8 cellular contexts compared by ENCODE assay signal in genomic region chr9:4665357-4665756, GRCh38. TPM values are rescaled to one million over a fixed set of nuclear protein-coding genes. Genes with fewer than 3 reads are reported as not detected.
DNase-seq lines count a peak whose midpoint lies in the region; ATAC-seq, FAIRE-seq and TF ChIP-seq lines count a peak whose summit lies in the region.

No MANE protein-coding gene starts in this region.

- no peak overlapping the region for H2AK5ac ChIP-seq in H1 (ENCODE audit: low read depth, low read length)

- POLR2A ChIA-PET in H1 (lab: Charles Lee; ENCODE audit: partially characterized antibody): interaction anchor here (0.9 to 3.3 kb wide), 6 partner anchors 8 to 129 kb away, joined by 3 to 14 read pairs (median 6); partner anchors contain the start of genes AK3 and CDC37L1

- H4K20me1 ChIP-seq in H1 (replicated peaks in 1 of 2; ENCODE audit: control insufficient read depth in 1 of 2, insufficient read depth in 2 of 2, low read length in 2 of 2): no peaks in the 10 kb centered on the region
- no peaks in the 10 kb centered on the region for H4K20me1 ChIP-seq in neural cell (ENCODE audit: insufficient read depth)

- H3K27me3 ChIP-seq in H1 (replicated peaks in 1 of 4; ENCODE audit: control insufficient read depth in 3 of 4, extremely low read depth in 1 of 4, insufficient read depth in 3 of 4, low read length in 3 of 4): no peaks in the 10 kb centered on the region
- H3K27me3 ChIP-seq in neural cell (ENCODE audit: insufficient read depth, low read depth, low read length): no peaks in the 10 kb centered on the region

- H3F3A ChIP-seq in neural cell (ENCODE audit: insufficient read depth, low read length, poor library complexity, severe bottlenecking): no peaks in the 10 kb centered on the region

- peaks cover 6% of the 10 kb centered on the region; the same call in 1 of the 2 replicates for H3K79me1 ChIP-seq in H1 (ENCODE audit: low read depth, low read length)

- peaks cover 16% of the 10 kb centered on the region for H3K23me2 ChIP-seq in H1 (ENCODE audit: low read depth, low read length)

- H3K4me1 ChIP-seq in H1 (replicated peaks in 1 of 4; ENCODE audit: control insufficient read depth in 3 of 4, insufficient read depth in 4 of 4, low read length in 3 of 4): peaks cover 4 to 23% (median 9%) of the 10 kb centered on the region in 4 experiments

- H3K9ac ChIP-seq in H1 (replicated peaks in 1 of 4; ENCODE audit: extremely low read depth in 1 of 4, low read depth in 3 of 4, low read length in 3 of 4): no peak overlapping the region
- no peak overlapping the region for H3K9ac ChIP-seq in neural cell (ENCODE audit: low read length)

- no peak overlapping the region for H3K14ac ChIP-seq in H1 (ENCODE audit: insufficient read length)

- no peaks in the 10 kb centered on the region for H3K36me3 ChIP-seq in H1 (ENCODE audit: control insufficient read depth in 2 of 4, insufficient read depth in 4 of 4, low read length in 3 of 4)
- H3K36me3 ChIP-seq in neural cell (ENCODE audit: insufficient read depth, low read length): no peaks in the 10 kb centered on the region

- H3K56ac ChIP-seq in H1 (replicated peaks; ENCODE audit: insufficient read length, low read depth, low read length): no peak overlapping the region

- no peak overlapping the region for H2BK5ac ChIP-seq in H1 (ENCODE audit: low read depth, low read length)

- FAIRE-seq in H1 (lab: Jason Lieb, UNC) (no peak), H54 (lab: Jason Lieb, UNC) (no peak)

- no peak overlapping the region for H4K91ac ChIP-seq in H1 (replicated peaks; ENCODE audit: insufficient read length, low read length)

- no peaks in the 10 kb centered on the region for H3K9me3 ChIP-seq in H1 (ENCODE audit: insufficient read depth in 2 of 2, low read depth in 1 of 2, low read length in 1 of 2)
- H3K9me3 ChIP-seq in neural cell (ENCODE audit: low read length): no peaks in the 10 kb centered on the region

- no peak overlapping the region for H3K18ac ChIP-seq in H1 (ENCODE audit: extremely low read depth, low read length)

- no peaks in the 10 kb centered on the region for H3K9me2 ChIP-seq in neural cell (ENCODE audit: insufficient read depth, low read length)

- H2BK15ac ChIP-seq in H1 (ENCODE audit: low read length): no peak overlapping the region

- TF ChIP-seq CTCF in H1 (IDR thresholded peaks at IDR 0.05; ENCODE audit: control extremely low read depth in 1 of 3, insufficient read depth in 1 of 3, low read depth in 1 of 3, low read length in 3 of 3): no peak
- TF ChIP-seq CTCF in neural cell (IDR thresholded peaks at IDR 0.05; ENCODE audit: poor library complexity, severe bottlenecking): no peak

- H3K79me2 ChIP-seq in H1 (ENCODE audit: control insufficient read depth in 1 of 2, insufficient read depth in 2 of 2, low read length in 2 of 2) (peaks cover 3 to 9% of the 10 kb centered on the region in 2 experiments; a peak in 2 of 4 replicates), neural cell (replicated peaks; ENCODE audit: insufficient read depth, low read length) (no peaks in the 10 kb centered on the region)

- no peak overlapping the region for H4K5ac ChIP-seq in H1 (ENCODE audit: insufficient read length, low read depth, low read length)

- H3K27ac ChIP-seq in H1 (ENCODE audit: low read depth, low read length): no peak overlapping the region
- H3K27ac ChIP-seq in neural cell (ENCODE audit: low read length): no peak overlapping the region

- H2BK20ac ChIP-seq in H1 (ENCODE audit: low read length): no peak overlapping the region

- H2BK120ac ChIP-seq in H1 (replicated peaks; ENCODE audit: low read depth, low read length): no peak overlapping the region

- no peak for TF ChIP-seq EP300 in H1 (IDR thresholded peaks at IDR 0.05; ENCODE audit: borderline replicate concordance in 1 of 2, low read depth in 2 of 2, low read length in 2 of 2)
- no peak for TF ChIP-seq EP300 in neural cell (conservative IDR thresholded peaks at IDR 0.05; ENCODE audit: poor library complexity, severe bottlenecking)

- H3K4me3 ChIP-seq in H1 (ENCODE audit: extremely low read depth in 1 of 4, insufficient read depth in 2 of 4, low read depth in 3 of 4, low read length in 4 of 4) (peak overlapping the region in 1 of 4 experiments; percentile 84; a peak in 1 of 8 replicates), neural cell (ENCODE audit: low read length) (peak overlapping the region; percentile 98)

- TF ChIP-seq POLR2A in H1 (IDR thresholded peaks at IDR 0.05; ENCODE audit: control extremely low read depth in 1 of 2, low read depth in 2 of 2, low read length in 2 of 2) (no peak), H54 (IDR thresholded peaks at IDR 0.05; ENCODE audit: low read depth, low read length) (no peak)

- H2BK12ac ChIP-seq in H1 (ENCODE audit: low read depth, low read length): no peak overlapping the region

- no peak for ATAC-seq in GM18858 (IDR thresholded peaks at IDR 0.05; ENCODE audit: unreplicated experiment)

- TF ChIP-seq RAD21 in H1 (IDR thresholded peaks at IDR 0.05 in 1 of 2, conservative IDR thresholded peaks at IDR 0.05 in 1 of 2; ENCODE audit: low read depth in 2 of 2, low read length in 2 of 2): no peak
- TF ChIP-seq RAD21 in neural cell (conservative IDR thresholded peaks at IDR 0.05): no peak

- no peak overlapping the region for H4K8ac ChIP-seq in H1 (ENCODE audit: extremely low read depth, insufficient read depth, low read length)

- H3K23ac ChIP-seq in H1 (ENCODE audit: insufficient read length): no peak overlapping the region

- CTCF ChIA-PET in H1 (lab: Charles Lee; ENCODE audit: partially characterized antibody): interaction anchor here (0.8 to 3.2 kb wide), 13 partner anchors 10 to 282 kb away, joined by 3 to 13 read pairs (median 5); partner anchors contain the start of genes AK3 and CDC37L1

- WGBS in H1 (ENCODE audit: extremely low coverage in 1 of 2, insufficient coverage in 1 of 2, insufficient read length in 1 of 2, insufficient replicate concordance in 2 of 2, low coverage in 1 of 2, low lambda C conversion rate in 2 of 2, missing lambda C conversion rate in 1 of 2), 2 experiments: 79% methylated on average over 2 of the region's 2 CpGs; no CpG with 5 or more reads in 1 of the 2 experiments

- peak overlapping the region; percentile 50 to 94 for H3K4me2 ChIP-seq in H1 (ENCODE audit: insufficient read depth in 1 of 2, low read depth in 2 of 2, low read length in 2 of 2)
- peak overlapping the region; percentile 94 for H3K4me2 ChIP-seq in neural cell (ENCODE audit: low read length)

- H3K4ac ChIP-seq in H1 (replicated peaks; ENCODE audit: insufficient read length, low read depth, low read length): no peak overlapping the region

- H2AFZ ChIP-seq in H1 (ENCODE audit: low read length) (no peak overlapping the region), neural cell (ENCODE audit: low read depth, low read length) (no peak overlapping the region)

- DNase-seq in Daoy (ENCODE audit: low read depth): peak; percentile 54
- DNase-seq in NCI-H226: peak; percentile 24
- no peak for DNase-seq in H1 (ENCODE audit: low read depth in 1 of 2, low spot score in 2 of 2)
- DNase-seq in H54 (ENCODE audit: insufficient read length, low spot score): no peak
- DNase-seq in stimulated activated CD8-positive, alpha-beta memory T cell treated with anti-CD3 and anti-CD28 coated beads, Interleukin-4, amount 100 ng/mL, for 48 hours: no peak
- DNase-seq in activated CD4-positive, alpha-beta T cell treated with anti-CD3 and anti-CD28 coated beads, Interleukin-2, amount 50 U/mL, for 1 hour: no peak

TF ChIP-seq in H1, 55 proteins besides CTCF, POLR2A, EP300 and RAD21 (continues in another document):
- no peak for TF ChIP-seq POU5F1 (IDR thresholded peaks at IDR 0.05; ENCODE audit: low read depth, low read length)

TF ChIP-seq in neural cell, 6 proteins besides CTCF, POLR2A, EP300 and RAD21 (continues in another document):
- no peak for TF ChIP-seq MXI1 (conservative IDR thresholded peaks at IDR 0.05; ENCODE audit: poor library complexity, severe bottlenecking)

RNA-seq across cellular contexts. Expression of gene SPATA6L, which starts 0.9 kb away (rescaled TPM):
- total RNA-seq in Daoy (2014; rRNA removed; shearing (Covaris generic)): 1.0 and 3.1 TPM in 2 replicates
- 0.55 and 1.1 TPM in 2 replicates for total RNA-seq in H1 (2021; fragmentation: NEBNext Ultra II Directional; extraction: Animal tissue kit (Norgen Biotek cat#: 25700))
- 0.57 and 1.6 TPM in 2 replicates for polyA plus RNA-seq in H1 (2011; rRNA removed)
- polyA plus RNA-seq in H1 (2011; cell fraction: cytosol; rRNA removed): 1.0 TPM
- 1.5 TPM for polyA plus RNA-seq in H1 (2011; cell fraction: nucleus; rRNA removed)
- polyA plus RNA-seq in H1 (2012, experiment 1 of 2): 0.38 to 1.8 TPM (median 1.4 TPM) in 4 replicates
- not detected for polyA plus RNA-seq in H1 (2012, experiment 2 of 2)
- polyA plus RNA-seq in H1 (2013, experiment 1 of 2): 0.75 TPM
- 0.85 TPM for polyA plus RNA-seq in H1 (2013, experiment 2 of 2)
- 1.9 and 2.1 TPM in 2 replicates for polyA minus RNA-seq in H1 (2011; rRNA and poly(A)+ RNA removed)
- polyA minus RNA-seq in H1 (2011; cell fraction: cytosol; rRNA and poly(A)+ RNA removed): 0.81 TPM
- polyA minus RNA-seq in H1 (2011; cell fraction: nucleus; rRNA and poly(A)+ RNA removed): 2.8 TPM
- 0.58 and 0.89 TPM in 2 replicates for polyA plus RNA-seq in neural cell
- 1.4 and 1.7 TPM in 2 replicates for polyA minus RNA-seq in neural cell

RNA-seq across cellular contexts. Expression of gene PLPP6, which starts 3.3 kb away (rescaled TPM):
- total RNA-seq in Daoy (2014; rRNA removed; shearing (Covaris generic)): 5.7 and 9.0 TPM in 2 replicates
- 12.0 and 13.3 TPM in 2 replicates for total RNA-seq in H1 (2021; fragmentation: NEBNext Ultra II Directional; extraction: Animal tissue kit (Norgen Biotek cat#: 25700))
- polyA plus RNA-seq in H1 (2011; rRNA removed): 11.8 and 13.0 TPM in 2 replicates
- 12.1 TPM for polyA plus RNA-seq in H1 (2011; cell fraction: cytosol; rRNA removed)
- polyA plus RNA-seq in H1 (2011; cell fraction: nucleus; rRNA removed): 12.1 TPM
- polyA plus RNA-seq in H1 (2012, experiment 1 of 2): 8.9 to 11.4 TPM (median 9.3 TPM) in 4 replicates
- 1.9 TPM for polyA plus RNA-seq in H1 (2012, experiment 2 of 2)
- 14.2 TPM for polyA plus RNA-seq in H1 (2013, experiment 1 of 2)
- polyA plus RNA-seq in H1 (2013, experiment 2 of 2): 17.0 TPM
- polyA minus RNA-seq in H1 (2011; rRNA and poly(A)+ RNA removed): 17.4 and 19.6 TPM in 2 replicates
- 10.4 TPM for polyA minus RNA-seq in H1 (2011; cell fraction: cytosol; rRNA and poly(A)+ RNA removed)
- polyA minus RNA-seq in H1 (2011; cell fraction: nucleus; rRNA and poly(A)+ RNA removed): 19.6 TPM
- polyA plus RNA-seq in neural cell: 22.3 and 26.3 TPM in 2 replicates
- 28.7 and 30.9 TPM in 2 replicates for polyA minus RNA-seq in neural cell

RNA-seq across cellular contexts. Expression of gene CDC37L1, which starts 14.0 kb away (rescaled TPM):
- total RNA-seq in Daoy (2014; rRNA removed; shearing (Covaris generic)): 30.9 and 56.1 TPM in 2 replicates
- total RNA-seq in H1 (2021; fragmentation: NEBNext Ultra II Directional; extraction: Animal tissue kit (Norgen Biotek cat#: 25700)): 22.4 and 23.8 TPM in 2 replicates
- polyA plus RNA-seq in H1 (2011; rRNA removed): 4.6 and 5.2 TPM in 2 replicates
- polyA plus RNA-seq in H1 (2011; cell fraction: cytosol; rRNA removed): 10.4 TPM
- 4.6 TPM for polyA plus RNA-seq in H1 (2011; cell fraction: nucleus; rRNA removed)
- polyA plus RNA-seq in H1 (2012, experiment 1 of 2): 10.8 to 17.0 TPM (median 13.2 TPM) in 4 replicates
- 1.9 TPM for polyA plus RNA-seq in H1 (2012, experiment 2 of 2)
- 12.0 TPM for polyA plus RNA-seq in H1 (2013, experiment 1 of 2)
- 11.9 TPM for polyA plus RNA-seq in H1 (2013, experiment 2 of 2)
- 7.2 and 10.8 TPM in 2 replicates for polyA minus RNA-seq in H1 (2011; rRNA and poly(A)+ RNA removed)
- polyA minus RNA-seq in H1 (2011; cell fraction: cytosol; rRNA and poly(A)+ RNA removed): 9.2 TPM
- polyA minus RNA-seq in H1 (2011; cell fraction: nucleus; rRNA and poly(A)+ RNA removed): 6.3 TPM
- 25.0 and 34.7 TPM in 2 replicates for polyA plus RNA-seq in neural cell
- polyA minus RNA-seq in neural cell: 47.5 and 51.7 TPM in 2 replicates

Comparison
In these comparisons a context has a peak if more than half of its experiments do, and no peak if none do; other contexts are left out.
1. DNase-seq: peak in Daoy (single experiment) and NCI-H226 (single experiment); none in H1 (0 of 2), H54 (single experiment), stimulated activated CD8-positive, alpha-beta memory T cell treated with anti-CD3 and anti-CD28 coated beads, Interleukin-4, amount 100 ng/mL, for 48 hours (single experiment) and activated CD4-positive, alpha-beta T cell treated with anti-CD3 and anti-CD28 coated beads, Interleukin-2, amount 50 U/mL, for 1 hour (single experiment).